Comparison of ENCODE assay signal across 13 cellular contexts in the genomic region with DNA sequence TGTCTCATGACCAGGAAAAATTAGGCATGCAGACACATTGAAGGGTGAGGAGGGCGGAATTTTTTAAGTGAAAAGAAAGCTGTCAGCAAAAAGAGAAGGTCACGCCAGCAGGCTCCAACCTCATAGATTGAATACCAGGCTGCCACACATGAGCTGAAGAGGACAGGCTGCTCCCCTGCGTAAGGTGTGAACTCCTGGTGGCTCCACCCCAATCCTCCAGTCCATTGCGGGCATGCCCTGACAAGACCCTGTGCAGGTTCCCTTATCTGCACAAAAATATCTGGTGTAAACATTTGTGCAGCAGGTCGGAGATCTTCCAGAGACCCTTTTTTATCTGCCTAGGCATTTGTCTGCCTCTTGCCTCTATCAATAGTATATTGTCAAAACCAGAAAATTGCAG.
"Had no signal": no experiment of that assay in that cellular context is flagged by ENCODE, and none has a peak within 500 bp of the region (broad histone marks: within the 10 kb centered on the region; RNA-seq: fewer than 3 reads in every experiment).

No MANE protein-coding gene starts in this region.

- H3K4me3 ChIP-seq: ascending aorta, tibial nerve had no signal

- DNase-seq: activated naive CD4-positive, alpha-beta T cell; activated naive CD8-positive, alpha-beta T cell treated with anti-CD3 and anti-CD28 coated beads, Interleukin-2, amount 50 U/mL, for 24 hours; dermis blood vessel endothelial cell; hippocampal formation; mesendoderm; natural killer cell; nucleus accumbens; stimulated activated CD4-positive, alpha-beta T cell treated with anti-CD3 and anti-CD28 coated beads, Interleukin-4, amount 100 ng/mL, for 24 hours; stimulated activated naive CD4-positive, alpha-beta T cell had no signal

- ATAC-seq: activated CD4-positive, CD25-positive, alpha-beta regulatory T cell treated with anti-CD3 and anti-CD28 coated beads, Interleukin-2, amount 50 U/mL, for 24 hours; activated naive CD8-positive, alpha-beta T cell treated with anti-CD3 and anti-CD28 coated beads, Interleukin-2, amount 50 U/mL, for 24 hours; natural killer cell had no signal

- H3K36me3 Mint-ChIP-seq: natural killer cell had no signal

- H3K27me3 ChIP-seq: ascending aorta, tibial nerve had no signal

- H3K4me1 ChIP-seq: ascending aorta, tibial nerve had no signal

- H3K36me3 ChIP-seq: ascending aorta, tibial nerve had no signal

- H3K27ac ChIP-seq: ascending aorta, tibial nerve had no signal

- H3K27ac Mint-ChIP-seq: activated naive CD8-positive, alpha-beta T cell treated with anti-CD3 and anti-CD28 coated beads, Interleukin-2, amount 50 U/mL, for 24 hours; natural killer cell; T-helper 2 cell treated with Interferon-gamma antibody and Interleukin-4, amounts not matched to agents 5 μg/mL and 100 μg/mL, for 36 hours had no signal

- H3K4me1 Mint-ChIP-seq: activated naive CD8-positive, alpha-beta T cell treated with anti-CD3 and anti-CD28 coated beads, Interleukin-2, amount 50 U/mL, for 24 hours; natural killer cell had no signal

- H3K27me3 Mint-ChIP-seq: activated naive CD8-positive, alpha-beta T cell treated with anti-CD3 and anti-CD28 coated beads, Interleukin-2, amount 50 U/mL, for 24 hours had no signal

- H3K4me3 Mint-ChIP-seq: activated naive CD8-positive, alpha-beta T cell treated with anti-CD3 and anti-CD28 coated beads, Interleukin-2, amount 50 U/mL, for 24 hours; natural killer cell; T-helper 2 cell treated with Interferon-gamma antibody and Interleukin-4, amounts not matched to agents 5 μg/mL and 100 μg/mL, for 36 hours had no signal

- H3K9me3 ChIP-seq: ascending aorta, tibial nerve had no signal

- H3K9me3 Mint-ChIP-seq: activated naive CD8-positive, alpha-beta T cell treated with anti-CD3 and anti-CD28 coated beads, Interleukin-2, amount 50 U/mL, for 24 hours; natural killer cell; T-helper 2 cell treated with Interferon-gamma antibody and Interleukin-4, amounts not matched to agents 5 μg/mL and 100 μg/mL, for 36 hours had no signal
